In the genomic region with DNA sequence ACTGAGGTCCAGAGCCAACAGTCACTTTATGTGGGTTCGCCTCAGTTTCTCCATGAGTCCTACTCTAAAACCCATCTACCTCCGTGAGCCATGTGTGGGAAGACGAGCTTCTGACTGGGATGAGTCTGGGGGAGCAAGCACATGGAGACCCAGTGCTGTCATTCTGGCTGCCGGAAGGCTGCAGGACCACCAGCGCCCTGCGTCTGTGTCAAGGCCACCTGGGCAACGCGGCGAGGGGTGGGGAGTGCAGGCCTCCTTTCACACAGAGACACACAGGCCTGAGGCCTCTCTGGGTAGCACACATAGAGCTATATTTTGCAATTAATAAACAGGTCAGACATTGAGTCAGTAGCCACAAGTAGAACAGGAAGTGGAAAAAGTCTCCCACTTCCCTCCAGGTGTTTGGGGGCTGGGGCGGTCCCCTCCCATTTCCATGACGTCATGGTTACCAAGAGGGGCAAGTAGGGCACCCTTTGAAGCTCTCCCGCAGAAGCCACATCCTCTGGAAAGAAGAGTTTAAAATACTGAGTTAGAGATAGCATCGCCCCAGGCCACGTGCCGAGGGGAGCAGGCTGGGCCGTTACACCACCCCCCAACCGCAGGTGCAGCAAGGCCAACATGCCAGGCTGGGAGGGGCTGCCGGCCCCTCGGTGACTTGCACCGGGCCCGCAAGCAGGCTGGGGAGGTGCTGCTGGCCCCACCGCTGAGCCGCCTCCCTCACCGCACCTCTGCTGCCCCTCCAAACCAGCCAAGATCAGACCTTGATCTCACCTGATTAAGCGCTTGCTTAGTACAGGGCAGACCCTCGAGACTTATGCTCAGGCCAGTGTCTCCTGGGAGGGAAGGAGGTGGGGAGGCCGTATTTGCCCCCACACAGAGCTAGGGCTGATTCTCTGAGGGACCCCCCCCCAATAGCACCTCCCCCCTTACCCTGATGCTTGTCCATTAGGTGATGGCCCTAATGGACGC, we compare ENCODE assay signal across 1 cellular context.
TF ChIP-seq lines count a peak whose summit lies in the region.

No MANE protein-coding gene starts in this region.

TF ChIP-seq in K562, 482 proteins besides CTCF, POLR2A, EP300 and RAD21 (continued from another document and continues in another):
- TF ChIP-seq, protein P1, sequence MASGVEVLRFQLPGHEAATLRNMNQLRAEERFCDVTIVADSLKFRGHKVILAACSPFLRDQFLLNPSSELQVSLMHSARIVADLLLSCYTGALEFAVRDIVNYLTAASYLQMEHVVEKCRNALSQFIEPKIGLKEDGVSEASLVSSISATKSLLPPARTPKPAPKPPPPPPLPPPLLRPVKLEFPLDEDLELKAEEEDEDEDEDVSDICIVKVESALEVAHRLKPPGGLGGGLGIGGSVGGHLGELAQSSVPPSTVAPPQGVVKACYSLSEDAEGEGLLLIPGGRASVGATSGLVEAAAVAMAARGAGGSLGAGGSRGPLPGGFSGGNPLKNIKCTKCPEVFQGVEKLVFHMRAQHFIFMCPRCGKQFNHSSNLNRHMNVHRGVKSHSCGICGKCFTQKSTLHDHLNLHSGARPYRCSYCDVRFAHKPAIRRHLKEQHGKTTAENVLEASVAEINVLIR (CRISPR knock-in tag; IDR thresholded peaks at IDR 0.05): peak; percentile 82
- TF ChIP-seq TAF7 (tag; IDR thresholded peaks at IDR 0.05): no peak
- no peak for TF ChIP-seq SRSF9 (IDR thresholded peaks at IDR 0.05; ENCODE audit: borderline replicate concordance, low read depth, low read length)
- 0 out of 2 replicates have a peak, but pooled peaks have one; percentile 37 for TF ChIP-seq ZNF766 (CRISPR knock-in tag; conservative IDR thresholded peaks at IDR 0.05)
- peak; percentile 37 for TF ChIP-seq HMGN3 (IDR thresholded peaks at IDR 0.05; ENCODE audit: borderline replicate concordance, extremely low read depth, insufficient read length, low read depth, low read length)
- TF ChIP-seq, protein P2, sequence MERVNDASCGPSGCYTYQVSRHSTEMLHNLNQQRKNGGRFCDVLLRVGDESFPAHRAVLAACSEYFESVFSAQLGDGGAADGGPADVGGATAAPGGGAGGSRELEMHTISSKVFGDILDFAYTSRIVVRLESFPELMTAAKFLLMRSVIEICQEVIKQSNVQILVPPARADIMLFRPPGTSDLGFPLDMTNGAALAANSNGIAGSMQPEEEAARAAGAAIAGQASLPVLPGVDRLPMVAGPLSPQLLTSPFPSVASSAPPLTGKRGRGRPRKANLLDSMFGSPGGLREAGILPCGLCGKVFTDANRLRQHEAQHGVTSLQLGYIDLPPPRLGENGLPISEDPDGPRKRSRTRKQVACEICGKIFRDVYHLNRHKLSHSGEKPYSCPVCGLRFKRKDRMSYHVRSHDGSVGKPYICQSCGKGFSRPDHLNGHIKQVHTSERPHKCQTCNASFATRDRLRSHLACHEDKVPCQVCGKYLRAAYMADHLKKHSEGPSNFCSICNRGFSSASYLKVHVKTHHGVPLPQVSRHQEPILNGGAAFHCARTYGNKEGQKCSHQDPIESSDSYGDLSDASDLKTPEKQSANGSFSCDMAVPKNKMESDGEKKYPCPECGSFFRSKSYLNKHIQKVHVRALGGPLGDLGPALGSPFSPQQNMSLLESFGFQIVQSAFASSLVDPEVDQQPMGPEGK (CRISPR knock-in tag; IDR thresholded peaks at IDR 0.05; ENCODE audit: borderline replicate concordance): no peak
- TF ChIP-seq L3MBTL2 (IDR thresholded peaks at IDR 0.05): peak; percentile 46
- TF ChIP-seq MAFG (tag; conservative IDR thresholded peaks at IDR 0.05): no peak
- no peak for TF ChIP-seq SMC3 (conservative IDR thresholded peaks at IDR 0.05; ENCODE audit: insufficient read depth, low read depth, low read length)
- no peak for TF ChIP-seq PBX2 (CRISPR knock-in tag; IDR thresholded peaks at IDR 0.05; ENCODE audit: low read depth)
- no peak for TF ChIP-seq PBX2 (tag; conservative IDR thresholded peaks at IDR 0.05; ENCODE audit: low read depth)
- TF ChIP-seq, protein P3, sequence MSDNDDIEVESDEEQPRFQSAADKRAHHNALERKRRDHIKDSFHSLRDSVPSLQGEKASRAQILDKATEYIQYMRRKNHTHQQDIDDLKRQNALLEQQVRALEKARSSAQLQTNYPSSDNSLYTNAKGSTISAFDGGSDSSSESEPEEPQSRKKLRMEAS (CRISPR knock-in tag; IDR thresholded peaks at IDR 0.05): peak; percentile 88
- no peak; the same call in 1 of the 2 replicates for TF ChIP-seq MYNN (IDR thresholded peaks at IDR 0.05)
- no peak for TF ChIP-seq MYNN (CRISPR knock-in tag; IDR thresholded peaks at IDR 0.05)
- TF ChIP-seq MAZ (CRISPR knock-in tag; conservative IDR thresholded peaks at IDR 0.05 in 1 of 2, IDR thresholded peaks at IDR 0.05 in 1 of 2): peak; percentile 14 to 80; a peak in 3 of 4 replicates
- TF ChIP-seq ZFP30 (CRISPR knock-in tag; IDR thresholded peaks at IDR 0.05; ENCODE audit: borderline replicate concordance): no peak
- TF ChIP-seq CBX5 (IDR thresholded peaks at IDR 0.05; ENCODE audit: borderline replicate concordance, low read depth): no peak
- TF ChIP-seq HNRNPK (IDR thresholded peaks at IDR 0.05; ENCODE audit: low read depth, low read length, poor library complexity, severe bottlenecking): no peak
- TF ChIP-seq RFX5 (IDR thresholded peaks at IDR 0.05; ENCODE audit: low read depth, low read length): no peak
- TF ChIP-seq YBX1 (IDR thresholded peaks at IDR 0.05): no peak
- no peak for TF ChIP-seq POLR3A (IDR thresholded peaks at IDR 0.05; ENCODE audit: borderline replicate concordance, extremely low read depth, insufficient read depth, insufficient read length)
- TF ChIP-seq ZFPM2 (CRISPR knock-in tag; IDR thresholded peaks at IDR 0.05): no peak
- TF ChIP-seq HMBOX1 (IDR thresholded peaks at IDR 0.05): no peak
- TF ChIP-seq, protein P4, sequence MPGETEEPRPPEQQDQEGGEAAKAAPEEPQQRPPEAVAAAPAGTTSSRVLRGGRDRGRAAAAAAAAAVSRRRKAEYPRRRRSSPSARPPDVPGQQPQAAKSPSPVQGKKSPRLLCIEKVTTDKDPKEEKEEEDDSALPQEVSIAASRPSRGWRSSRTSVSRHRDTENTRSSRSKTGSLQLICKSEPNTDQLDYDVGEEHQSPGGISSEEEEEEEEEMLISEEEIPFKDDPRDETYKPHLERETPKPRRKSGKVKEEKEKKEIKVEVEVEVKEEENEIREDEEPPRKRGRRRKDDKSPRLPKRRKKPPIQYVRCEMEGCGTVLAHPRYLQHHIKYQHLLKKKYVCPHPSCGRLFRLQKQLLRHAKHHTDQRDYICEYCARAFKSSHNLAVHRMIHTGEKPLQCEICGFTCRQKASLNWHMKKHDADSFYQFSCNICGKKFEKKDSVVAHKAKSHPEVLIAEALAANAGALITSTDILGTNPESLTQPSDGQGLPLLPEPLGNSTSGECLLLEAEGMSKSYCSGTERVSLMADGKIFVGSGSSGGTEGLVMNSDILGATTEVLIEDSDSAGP (CRISPR knock-in tag; IDR thresholded peaks at IDR 0.05): no peak
- TF ChIP-seq, protein P5, sequence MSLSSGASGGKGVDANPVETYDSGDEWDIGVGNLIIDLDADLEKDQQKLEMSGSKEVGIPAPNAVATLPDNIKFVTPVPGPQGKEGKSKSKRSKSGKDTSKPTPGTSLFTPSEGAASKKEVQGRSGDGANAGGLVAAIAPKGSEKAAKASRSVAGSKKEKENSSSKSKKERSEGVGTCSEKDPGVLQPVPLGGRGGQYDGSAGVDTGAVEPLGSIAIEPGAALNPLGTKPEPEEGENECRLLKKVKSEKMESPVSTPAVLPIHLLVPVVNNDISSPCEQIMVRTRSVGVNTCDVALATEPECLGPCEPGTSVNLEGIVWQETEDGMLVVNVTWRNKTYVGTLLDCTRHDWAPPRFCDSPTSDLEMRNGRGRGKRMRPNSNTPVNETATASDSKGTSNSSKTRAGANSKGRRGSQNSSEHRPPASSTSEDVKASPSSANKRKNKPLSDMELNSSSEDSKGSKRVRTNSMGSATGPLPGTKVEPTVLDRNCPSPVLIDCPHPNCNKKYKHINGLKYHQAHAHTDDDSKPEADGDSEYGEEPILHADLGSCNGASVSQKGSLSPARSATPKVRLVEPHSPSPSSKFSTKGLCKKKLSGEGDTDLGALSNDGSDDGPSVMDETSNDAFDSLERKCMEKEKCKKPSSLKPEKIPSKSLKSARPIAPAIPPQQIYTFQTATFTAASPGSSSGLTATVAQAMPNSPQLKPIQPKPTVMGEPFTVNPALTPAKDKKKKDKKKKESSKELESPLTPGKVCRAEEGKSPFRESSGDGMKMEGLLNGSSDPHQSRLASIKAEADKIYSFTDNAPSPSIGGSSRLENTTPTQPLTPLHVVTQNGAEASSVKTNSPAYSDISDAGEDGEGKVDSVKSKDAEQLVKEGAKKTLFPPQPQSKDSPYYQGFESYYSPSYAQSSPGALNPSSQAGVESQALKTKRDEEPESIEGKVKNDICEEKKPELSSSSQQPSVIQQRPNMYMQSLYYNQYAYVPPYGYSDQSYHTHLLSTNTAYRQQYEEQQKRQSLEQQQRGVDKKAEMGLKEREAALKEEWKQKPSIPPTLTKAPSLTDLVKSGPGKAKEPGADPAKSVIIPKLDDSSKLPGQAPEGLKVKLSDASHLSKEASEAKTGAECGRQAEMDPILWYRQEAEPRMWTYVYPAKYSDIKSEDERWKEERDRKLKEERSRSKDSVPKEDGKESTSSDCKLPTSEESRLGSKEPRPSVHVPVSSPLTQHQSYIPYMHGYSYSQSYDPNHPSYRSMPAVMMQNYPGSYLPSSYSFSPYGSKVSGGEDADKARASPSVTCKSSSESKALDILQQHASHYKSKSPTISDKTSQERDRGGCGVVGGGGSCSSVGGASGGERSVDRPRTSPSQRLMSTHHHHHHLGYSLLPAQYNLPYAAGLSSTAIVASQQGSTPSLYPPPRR (CRISPR knock-in tag; IDR thresholded peaks at IDR 0.05; ENCODE audit: borderline replicate concordance): no peak
- peak; percentile 25 to 59 for TF ChIP-seq E2F6 (IDR thresholded peaks at IDR 0.05; ENCODE audit: borderline replicate concordance in 1 of 2, extremely low read depth in 1 of 2, insufficient read depth in 1 of 2, insufficient read length in 1 of 2, low read depth in 1 of 2, low read length in 1 of 2, poor library complexity in 1 of 2, severe bottlenecking in 1 of 2)
- TF ChIP-seq FOXP1 (CRISPR knock-in tag; IDR thresholded peaks at IDR 0.05): no peak
- TF ChIP-seq HES1 (IDR thresholded peaks at IDR 0.05; ENCODE audit: low read depth): peak; percentile 97
- TF ChIP-seq ZNF696 (CRISPR knock-in tag; conservative IDR thresholded peaks at IDR 0.05): no peak
- TF ChIP-seq, protein P6, sequence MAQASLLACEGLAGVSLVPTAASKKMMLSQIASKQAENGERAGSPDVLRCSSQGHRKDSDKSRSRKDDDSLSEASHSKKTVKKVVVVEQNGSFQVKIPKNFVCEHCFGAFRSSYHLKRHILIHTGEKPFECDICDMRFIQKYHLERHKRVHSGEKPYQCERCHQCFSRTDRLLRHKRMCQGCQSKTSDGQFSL (CRISPR knock-in tag; IDR thresholded peaks at IDR 0.05): peak; percentile 46; the same call in 1 of the 2 replicates
- TF ChIP-seq, protein P6 (tag; IDR thresholded peaks at IDR 0.05): no peak
- no peak for TF ChIP-seq ZNF41 (CRISPR knock-in tag; conservative IDR thresholded peaks at IDR 0.05)
- TF ChIP-seq RAD51 (IDR thresholded peaks at IDR 0.05; ENCODE audit: borderline replicate concordance, low read depth): no peak
- TF ChIP-seq KDM1A (IDR thresholded peaks at IDR 0.05): no peak
